In genomic region chr5:41856644-41857491, GRCh38 we compare ENCODE assay signal across 9 cellular contexts. TPM values are rescaled to one million over a fixed set of nuclear protein-coding genes. Genes with fewer than 3 reads are reported as not detected.
DNase-seq lines count a peak whose midpoint lies in the region; ATAC-seq and TF ChIP-seq lines count a peak whose summit lies in the region.
"Had no signal": no experiment of that assay in that cellular context is flagged by ENCODE, and none has a peak within 500 bp of the region (broad histone marks: within the 10 kb centered on the region; RNA-seq: fewer than 3 reads in every experiment).

No MANE protein-coding gene starts in this region.

- H3K27me3 Mint-ChIP-seq in naive B cell (no peaks in the 10 kb centered on the region), type B pancreatic cell (no peaks in the 10 kb centered on the region)
- H3K27me3 Mint-ChIP-seq: activated naive CD4-positive, alpha-beta T cell treated with anti-CD3 and anti-CD28 coated beads, Interleukin-2, amount 50 U/mL, for 24 hours had no signal

- no peak overlapping the region for H3K4me3 ChIP-seq in epithelial cell of esophagus (ENCODE audit: low read length)

- H3K27ac Mint-ChIP-seq in naive B cell (peak overlapping the region in 1 of 6 donors; percentile 37), type B pancreatic cell (no peak overlapping the region)

- ATAC-seq in GM21367 (IDR thresholded peaks at IDR 0.05; ENCODE audit: unreplicated experiment) (peak; percentile 91), HG03571 (IDR thresholded peaks at IDR 0.05; ENCODE audit: unreplicated experiment) (peak; percentile 82), naive B cell (ENCODE audit: low read depth in 2 of 2) (peak; percentile 74 to 86)

- peaks cover 7 to 10% of the 10 kb centered on the region in 2 donors for H3K36me3 Mint-ChIP-seq in naive B cell
- peaks cover 6% of the 10 kb centered on the region for H3K36me3 Mint-ChIP-seq in type B pancreatic cell

- TF ChIP-seq CTCF in epithelial cell of esophagus (IDR thresholded peaks at IDR 0.05; ENCODE audit: insufficient read depth, low read depth, low read length, missing control alignments): peak; percentile 74
- peak; percentile 88 for TF ChIP-seq CTCF in type B pancreatic cell (conservative IDR thresholded peaks at IDR 0.05)

- H3K9me3 Mint-ChIP-seq in naive B cell (no peaks in the 10 kb centered on the region), type B pancreatic cell (no peaks in the 10 kb centered on the region)
- H3K9me3 Mint-ChIP-seq: activated naive CD4-positive, alpha-beta T cell treated with anti-CD3 and anti-CD28 coated beads, Interleukin-2, amount 50 U/mL, for 24 hours had no signal

- H3K4me1 Mint-ChIP-seq in naive B cell: no peaks in the 10 kb centered on the region
- no peaks in the 10 kb centered on the region for H3K4me1 Mint-ChIP-seq in type B pancreatic cell (ENCODE audit: unreplicated experiment)

- H3K4me3 Mint-ChIP-seq in naive B cell (no peak overlapping the region), type B pancreatic cell (no peak overlapping the region)
- H3K4me3 Mint-ChIP-seq: activated naive CD4-positive, alpha-beta T cell treated with anti-CD3 and anti-CD28 coated beads, Interleukin-2, amount 50 U/mL, for 24 hours had no signal

- DNase-seq in DMS53 (lab: John Stamatoyannopoulos, UW) (peak; percentile 75), NCI-H526 (lab: John Stamatoyannopoulos, UW) (peak; percentile 55 to 85), epithelial cell of esophagus (ENCODE audit: low read depth) (peak; percentile 77), naive B cell (peak; percentile 63), type B pancreatic cell (ENCODE audit: extremely low spot score, unreplicated experiment) (no peak)
- peak; percentile 58 for DNase-seq in activated CD4-positive, alpha-beta T cell treated with anti-CD3 and anti-CD28 coated beads for 48 hours

RNA-seq across cellular contexts. Expression of gene OXCT1, which starts 13.4 kb away (rescaled TPM):
- polyA plus RNA-seq in naive B cell (ENCODE audit: low read depth in 6 of 6): 10 to 100 TPM; 25.8 to 28.6 (median 26.5) TPM
- total RNA-seq in type B pancreatic cell (ENCODE audit: low replicate concordance): 20.4 and 26.4 TPM in 2 replicates

RNA-seq across cellular contexts. Expression of gene RIMOC1, which starts 47.3 kb away (rescaled TPM):
- polyA plus RNA-seq in naive B cell (ENCODE audit: low read depth in 6 of 6): 10 to 100 TPM in 5 of 6 donors, 1 to 10 TPM in 1; 2.9 to 19.8 (median 14.6) TPM
- 34.6 and 39.0 TPM in 2 replicates for total RNA-seq in type B pancreatic cell (ENCODE audit: low replicate concordance)
